Comparison of ENCODE assay signal across 1 cellular context in genomic region chr19:13095393-13095784, GRCh38.
TF ChIP-seq lines count a peak whose summit lies in the region.

No MANE protein-coding gene starts in this region.

TF ChIP-seq in GM12878, 131 proteins besides CTCF, POLR2A, EP300 and RAD21:
- peak; percentile 68 for TF ChIP-seq SUZ12 (IDR thresholded peaks at IDR 0.05; ENCODE audit: unreplicated experiment)
- TF ChIP-seq, protein P1, sequence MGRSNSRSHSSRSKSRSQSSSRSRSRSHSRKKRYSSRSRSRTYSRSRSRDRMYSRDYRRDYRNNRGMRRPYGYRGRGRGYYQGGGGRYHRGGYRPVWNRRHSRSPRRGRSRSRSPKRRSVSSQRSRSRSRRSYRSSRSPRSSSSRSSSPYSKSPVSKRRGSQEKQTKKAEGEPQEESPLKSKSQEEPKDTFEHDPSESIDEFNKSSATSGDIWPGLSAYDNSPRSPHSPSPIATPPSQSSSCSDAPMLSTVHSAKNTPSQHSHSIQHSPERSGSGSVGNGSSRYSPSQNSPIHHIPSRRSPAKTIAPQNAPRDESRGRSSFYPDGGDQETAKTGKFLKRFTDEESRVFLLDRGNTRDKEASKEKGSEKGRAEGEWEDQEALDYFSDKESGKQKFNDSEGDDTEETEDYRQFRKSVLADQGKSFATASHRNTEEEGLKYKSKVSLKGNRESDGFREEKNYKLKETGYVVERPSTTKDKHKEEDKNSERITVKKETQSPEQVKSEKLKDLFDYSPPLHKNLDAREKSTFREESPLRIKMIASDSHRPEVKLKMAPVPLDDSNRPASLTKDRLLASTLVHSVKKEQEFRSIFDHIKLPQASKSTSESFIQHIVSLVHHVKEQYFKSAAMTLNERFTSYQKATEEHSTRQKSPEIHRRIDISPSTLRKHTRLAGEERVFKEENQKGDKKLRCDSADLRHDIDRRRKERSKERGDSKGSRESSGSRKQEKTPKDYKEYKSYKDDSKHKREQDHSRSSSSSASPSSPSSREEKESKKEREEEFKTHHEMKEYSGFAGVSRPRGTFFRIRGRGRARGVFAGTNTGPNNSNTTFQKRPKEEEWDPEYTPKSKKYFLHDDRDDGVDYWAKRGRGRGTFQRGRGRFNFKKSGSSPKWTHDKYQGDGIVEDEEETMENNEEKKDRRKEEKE (IDR thresholded peaks at IDR 0.05), result no peak
TF ChIP-seq in GM12878: peak in this region for 1.
